In the genomic region with DNA sequence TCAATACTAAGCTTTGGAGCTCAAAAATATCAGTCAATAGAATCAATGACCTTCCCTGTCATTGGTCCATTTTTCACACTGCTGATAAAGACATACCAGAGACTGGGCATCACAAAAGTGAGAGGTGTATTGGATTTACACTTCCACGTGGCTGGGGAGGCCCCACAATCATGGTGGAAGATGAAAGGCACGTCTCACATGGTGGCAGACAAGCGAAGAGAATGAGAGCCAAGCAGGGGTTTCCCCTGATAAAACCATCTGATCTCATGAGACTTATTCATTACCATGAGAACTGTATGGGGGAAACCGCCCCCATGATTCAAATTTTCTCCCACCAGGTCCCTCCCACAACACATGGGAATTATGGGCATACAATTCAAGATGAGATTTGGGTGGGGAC, we compare ENCODE assay signal across 22 cellular contexts.
"Had no signal": no experiment of that assay in that cellular context is flagged by ENCODE, and none has a peak within 500 bp of the region (broad histone marks: within the 10 kb centered on the region; RNA-seq: fewer than 3 reads in every experiment).

No MANE protein-coding gene starts in this region.

- H3K9me3 Mint-ChIP-seq: neural crest cell had no signal

- H3K36me3 Mint-ChIP-seq: naive thymus-derived CD4-positive, alpha-beta T cell had no signal

- ATAC-seq: body of pancreas; foreskin keratinocyte; left lung; naive thymus-derived CD4-positive, alpha-beta T cell; right lobe of liver had no signal

- FAIRE-seq: TTC549 had no signal

- H3K27ac Mint-ChIP-seq: naive thymus-derived CD4-positive, alpha-beta T cell had no signal

- DNase-seq: activated CD4-positive, CD25-positive, alpha-beta regulatory T cell treated with anti-CD3 and anti-CD28 coated beads, Interleukin-2, amount 50 U/mL, for 72 hours; activated CD8-positive, alpha-beta memory T cell treated with anti-CD3 and anti-CD28 coated beads for 24 hours; activated CD8-positive, alpha-beta memory T cell treated with anti-CD3 and anti-CD28 coated beads, Interleukin-2, amount 50 U/mL, for 4 hours; activated gamma-delta T cell; anterior cingulate cortex; body of pancreas; caudate nucleus; effector memory CD4-positive, alpha-beta T cell; foreskin keratinocyte; kidney glomerular epithelial cell; left lung; naive thymus-derived CD4-positive, alpha-beta T cell; occipital lobe; right lobe of liver; SJCRH30; stimulated activated CD4-positive, alpha-beta T cell treated with anti-CD3 and anti-CD28 coated beads, Interleukin-4, amount 100 ng/mL, for 4 hours; stomach; T-helper 1 cell; uterus; WERI-Rb-1 had no signal

- H3K4me3 Mint-ChIP-seq: naive thymus-derived CD4-positive, alpha-beta T cell; neural crest cell had no signal
